34 cellular contexts compared by ENCODE assay signal in genomic region chr9:112898872-112899281, GRCh38. TPM values are rescaled to one million over a fixed set of nuclear protein-coding genes. Genes with fewer than 3 reads are reported as not detected.
DNase-seq lines count a peak whose midpoint lies in the region; ATAC-seq, FAIRE-seq and TF ChIP-seq lines count a peak whose summit lies in the region.
"Had no signal": no experiment of that assay in that cellular context is flagged by ENCODE, and none has a peak within 500 bp of the region (broad histone marks: within the 10 kb centered on the region; RNA-seq: fewer than 3 reads in every experiment).

No MANE protein-coding gene starts in this region.

- no peaks in the 10 kb centered on the region for H3K36me3 ChIP-seq in bronchial epithelial cell (ENCODE audit: control insufficient read depth, insufficient read depth, low read length)
- H3K36me3 ChIP-seq: ascending aorta, BE2C, heart right ventricle, WERI-Rb-1 had no signal

- no peaks in the 10 kb centered on the region for H3K36me3 Mint-ChIP-seq in activated naive CD4-positive, alpha-beta T cell treated with anti-CD3 and anti-CD28 coated beads for 36 hours (ENCODE audit: low read depth)
- no peaks in the 10 kb centered on the region for H3K36me3 Mint-ChIP-seq in effector memory CD8-positive, alpha-beta T cell (ENCODE audit: insufficient read depth)
- H3K36me3 Mint-ChIP-seq: activated naive CD8-positive, alpha-beta T cell; type B pancreatic cell had no signal

- H3K27ac Mint-ChIP-seq in activated naive CD4-positive, alpha-beta T cell treated with anti-CD3 and anti-CD28 coated beads for 36 hours, result no peak overlapping the region
- H3K27ac Mint-ChIP-seq in effector memory CD8-positive, alpha-beta T cell, result no peak overlapping the region
- H3K27ac Mint-ChIP-seq: activated naive CD8-positive, alpha-beta T cell; activated T-helper 2 cell treated with anti-CD3 and anti-CD28 coated beads, Interferon-gamma antibody, Interleukin-2, Interleukin-4, amounts not matched to agents 10 μg/mL and 5 μg/mL and 100 μg/mL, durations not matched to agents 14 hours and 24 hours and 36 hours; T-helper 2 cell treated with Interferon-gamma antibody and Interleukin-4, amounts not matched to agents 5 μg/mL and 100 μg/mL, for 36 hours; type B pancreatic cell had no signal

- no peak for ATAC-seq in effector memory CD8-positive, alpha-beta T cell (replicated peaks)
- ATAC-seq in HG03439 (IDR thresholded peaks at IDR 0.05; ENCODE audit: unreplicated experiment), result no peak
- ATAC-seq: heart right ventricle, left lobe of liver, SK-N-SH treated with all-trans-retinoic acid at 6 μM for 48 hours had no signal

- intact Hi-C loops in activated naive CD4-positive, alpha-beta T cell treated with anti-CD3 and anti-CD28 coated beads for 36 hours (cut with micrococcal nuclease), result no loop called here

- DNase-seq in SKM-1 (lab: John Stamatoyannopoulos, UW; ENCODE audit: unreplicated experiment) (peak; percentile 5), SKM-1 treated with dmso at 0.1 percent for 144 hours (lab: John Stamatoyannopoulos, UW; ENCODE audit: unreplicated experiment) (no peak), MV-4-11 (lab: John Stamatoyannopoulos, UW) (peak; percentile 83), bronchial epithelial cell (ENCODE audit: low read depth) (no peak)
- DNase-seq in effector CD8-positive, alpha-beta T cell (lab: John Stamatoyannopoulos, UW), result no peak
- DNase-seq in activated naive CD4-positive, alpha-beta T cell treated with anti-CD3 and anti-CD28 coated beads for 36 hours, result no peak
- no peak for DNase-seq in effector memory CD8-positive, alpha-beta T cell
- DNase-seq: activated CD4-positive, alpha-beta T cell treated with anti-CD3 and anti-CD28 coated beads, Interleukin-2, amount 50 U/mL, for 48 hours; activated CD8-positive, alpha-beta memory T cell treated with anti-CD3 and anti-CD28 coated beads, Interleukin-2, amount 50 U/mL, for 48 hours; BE2C; Caco-2; caudate nucleus; heart right ventricle; Karpas-422; NCI-H1092 treated with DMSO at 0.1 percent for 48 hours; NCI-H2081; NCI-H510A; nucleus accumbens; stimulated activated CD8-positive, alpha-beta memory T cell treated with anti-CD3 and anti-CD28 coated beads, Interleukin-4, amount 100 ng/mL, for 48 hours; WERI-Rb-1 had no signal

- H3K4me3 Mint-ChIP-seq in activated naive CD4-positive, alpha-beta T cell treated with anti-CD3 and anti-CD28 coated beads for 36 hours, result no peak overlapping the region
- H3K4me3 Mint-ChIP-seq in effector memory CD8-positive, alpha-beta T cell, result no peak overlapping the region
- H3K4me3 Mint-ChIP-seq: activated naive CD8-positive, alpha-beta T cell; T-helper 2 cell treated with Interferon-gamma antibody and Interleukin-4, amounts not matched to agents 5 μg/mL and 100 μg/mL, for 36 hours; type B pancreatic cell had no signal

- no peaks in the 10 kb centered on the region for H3K27me3 ChIP-seq in bronchial epithelial cell (ENCODE audit: control insufficient read depth, insufficient read depth, low read length)
- H3K27me3 ChIP-seq: ascending aorta, BE2C had no signal

- peaks cover 4% of the 10 kb centered on the region for H3K4me1 Mint-ChIP-seq in activated naive CD4-positive, alpha-beta T cell treated with anti-CD3 and anti-CD28 coated beads for 36 hours (ENCODE audit: low read depth)
- peaks cover 0 to 2% of the 10 kb centered on the region in 2 donors for H3K4me1 Mint-ChIP-seq in effector memory CD8-positive, alpha-beta T cell (ENCODE audit: low read depth in 2 of 2)

- peak; percentile 28 for FAIRE-seq in bronchial epithelial cell (lab: Jason Lieb, UNC)
- FAIRE-seq: GM12892 had no signal

- no peak overlapping the region for H3K4me3 ChIP-seq in bronchial epithelial cell (ENCODE audit: low read depth, low read length)
- H3K4me3 ChIP-seq: ascending aorta, heart right ventricle had no signal

- CTCF ChIA-PET in activated naive CD4-positive, alpha-beta T cell treated with anti-CD3 and anti-CD28 coated beads for 36 hours (lab: Charles Lee), result interaction anchor here (0.6 to 1.3 kb wide), 3 partner anchors 54 to 68 kb away, joined by 3 to 4 read pairs (median 3); no protein-coding TSS in a partner anchor

- H3K9me3 Mint-ChIP-seq in activated naive CD4-positive, alpha-beta T cell treated with anti-CD3 and anti-CD28 coated beads for 36 hours, result no peaks in the 10 kb centered on the region
- peaks cover 4 to 8% of the 10 kb centered on the region in 2 donors for H3K9me3 Mint-ChIP-seq in effector memory CD8-positive, alpha-beta T cell
- H3K9me3 Mint-ChIP-seq: activated T-helper 2 cell treated with anti-CD3 and anti-CD28 coated beads, Interferon-gamma antibody, Interleukin-2, Interleukin-4, amounts not matched to agents 10 μg/mL and 5 μg/mL and 100 μg/mL, durations not matched to agents 14 hours and 24 hours and 36 hours; T-helper 2 cell treated with Interferon-gamma antibody and Interleukin-4, amounts not matched to agents 5 μg/mL and 100 μg/mL, for 36 hours; type B pancreatic cell had no signal

- no peak for TF ChIP-seq CTCF in bronchial epithelial cell (IDR thresholded peaks at IDR 0.05; ENCODE audit: insufficient read depth, low read length, severe bottlenecking)

- peaks cover 36% of the 10 kb centered on the region for H3K27me3 Mint-ChIP-seq in activated naive CD4-positive, alpha-beta T cell treated with anti-CD3 and anti-CD28 coated beads for 36 hours (ENCODE audit: low read depth)
- peaks cover 32 to 48% of the 10 kb centered on the region in 2 donors for H3K27me3 Mint-ChIP-seq in effector memory CD8-positive, alpha-beta T cell

RNA-seq across cellular contexts. Expression of gene SLC46A2, which starts 8.2 kb away (rescaled TPM):
- not detected in 2 replicates for total RNA-seq in bronchial epithelial cell
- total RNA-seq in activated naive CD4-positive, alpha-beta T cell treated with anti-CD3 and anti-CD28 coated beads for 36 hours, result not detected
- total RNA-seq: A673; activated T-helper 2 cell treated with anti-CD3 and anti-CD28 coated beads, Interferon-gamma antibody, Interleukin-2, Interleukin-4, amounts not matched to agents 10 μg/mL and 5 μg/mL and 100 μg/mL, durations not matched to agents 14 hours and 24 hours and 36 hours; ascending aorta; Caco-2; dermis microvascular lymphatic vessel endothelial cell; H4; HT1080; left lobe of liver; pulmonary artery endothelial cell had no signal

Comparison
In these comparisons a context has a peak if more than half of its experiments do, and no peak if none do; other contexts are left out.
1. DNase-seq: peak in SKM-1 (single experiment) and MV-4-11 (single experiment); none in SKM-1 treated with dmso at 0.1 percent for 144 hours (single experiment), bronchial epithelial cell (single experiment), effector CD8-positive, alpha-beta T cell (single experiment), activated naive CD4-positive, alpha-beta T cell treated with anti-CD3 and anti-CD28 coated beads for 36 hours (single experiment) and effector memory CD8-positive, alpha-beta T cell (0 of 3).